Comparison of ENCODE assay signal across 1 cellular context in the genomic region with DNA sequence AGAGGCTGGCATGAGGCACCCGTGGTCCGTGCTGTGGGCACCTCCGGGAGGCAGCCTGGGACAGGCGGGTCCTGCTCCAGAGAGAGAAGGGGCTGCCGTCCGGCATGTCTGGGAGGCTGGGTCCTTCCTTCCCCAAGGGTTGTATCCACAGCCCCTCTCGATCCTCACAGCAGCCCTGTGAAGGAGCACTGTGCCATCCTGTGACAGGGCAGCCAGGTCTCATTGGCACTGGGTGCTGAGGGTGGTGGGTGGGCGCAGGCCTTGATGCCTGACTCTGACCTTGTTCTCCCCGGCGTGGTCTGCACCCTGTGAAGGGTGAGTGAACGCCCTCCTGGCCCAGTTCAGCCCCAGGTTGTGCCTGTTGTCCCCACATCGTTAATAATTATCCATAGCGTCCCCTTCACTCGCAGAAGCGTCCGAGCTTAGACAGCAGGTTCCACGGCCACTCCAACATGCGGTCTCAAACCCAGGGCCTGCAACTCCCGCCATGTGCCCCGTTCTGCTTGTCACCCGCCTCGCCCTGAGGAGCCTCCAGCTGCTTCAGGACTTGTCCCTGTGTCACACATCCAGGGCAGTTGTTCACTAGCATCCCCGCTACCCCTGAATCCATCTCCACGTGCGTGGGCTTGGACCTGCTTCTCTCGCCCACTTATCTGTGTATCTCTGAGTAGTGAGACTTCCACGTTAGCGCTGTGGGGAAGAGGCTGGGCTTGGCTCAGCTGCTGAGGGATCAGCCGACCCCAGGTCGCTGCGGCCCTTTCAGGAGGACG.
TF ChIP-seq lines count a peak whose summit lies in the region.

No MANE protein-coding gene starts in this region.

TF ChIP-seq in IMR-90, 13 proteins besides CTCF, POLR2A, EP300 and RAD21:
- TF ChIP-seq CHD1 (IDR thresholded peaks at IDR 0.05; ENCODE audit: low read depth, low read length) = no peak
- no peak for TF ChIP-seq RFX5 (IDR thresholded peaks at IDR 0.05; ENCODE audit: low read depth, low read length)
- TF ChIP-seq, protein P1, sequence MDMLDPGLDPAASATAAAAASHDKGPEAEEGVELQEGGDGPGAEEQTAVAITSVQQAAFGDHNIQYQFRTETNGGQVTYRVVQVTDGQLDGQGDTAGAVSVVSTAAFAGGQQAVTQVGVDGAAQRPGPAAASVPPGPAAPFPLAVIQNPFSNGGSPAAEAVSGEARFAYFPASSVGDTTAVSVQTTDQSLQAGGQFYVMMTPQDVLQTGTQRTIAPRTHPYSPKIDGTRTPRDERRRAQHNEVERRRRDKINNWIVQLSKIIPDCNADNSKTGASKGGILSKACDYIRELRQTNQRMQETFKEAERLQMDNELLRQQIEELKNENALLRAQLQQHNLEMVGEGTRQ (IDR thresholded peaks at IDR 0.05; ENCODE audit: low read depth, low read length) = no peak
